Comparison of ENCODE assay signal across 9 cellular contexts in genomic region chr12:93847517-93848452, GRCh38.
DNase-seq lines count a peak whose midpoint lies in the region; ATAC-seq and TF ChIP-seq lines count a peak whose summit lies in the region.
"Had no signal": no experiment of that assay in that cellular context is flagged by ENCODE, and none has a peak within 500 bp of the region (broad histone marks: within the 10 kb centered on the region; RNA-seq: fewer than 3 reads in every experiment).

No MANE protein-coding gene starts in this region.

- DNase-seq in NB4 (ENCODE audit: low read depth) (peak; percentile 87), mesenchymal stem cell (peak; percentile 22), superior temporal gyrus (ENCODE audit: extremely low spot score) (no peak), NCI-H524 (lab: John Stamatoyannopoulos, UW) (no peak), omental fat pad (ENCODE audit: low spot score) (no peak), mesenteric fat pad (ENCODE audit: low spot score) (no peak)
- DNase-seq: activated T-cell treated with anti-CD3 and anti-CD28 coated beads, Interleukin-2, amount 50 U/mL, for 48 hours had no signal

- H3K9ac ChIP-seq in mesenchymal stem cell (ENCODE audit: low read length), result no peak overlapping the region

- H4K8ac ChIP-seq in mesenchymal stem cell (ENCODE audit: low read length), result no peak overlapping the region

- no peaks in the 10 kb centered on the region for H3K36me3 ChIP-seq in mesenchymal stem cell (ENCODE audit: control insufficient read depth in 1 of 2, insufficient read depth in 2 of 2, low read depth in 1 of 2, low read length in 2 of 2)

- no peaks in the 10 kb centered on the region for H3K79me1 ChIP-seq in mesenchymal stem cell (replicated peaks; ENCODE audit: low read length, poor library complexity, severe bottlenecking)

- no peaks in the 10 kb centered on the region for H3K4me1 ChIP-seq in mesenchymal stem cell (ENCODE audit: control insufficient read depth, insufficient read depth, low read depth, low read length)

- no peak overlapping the region for H4K91ac ChIP-seq in mesenchymal stem cell (ENCODE audit: low read length)

- H3K9me3 ChIP-seq in mesenchymal stem cell (ENCODE audit: control insufficient read depth, low read length), result no peaks in the 10 kb centered on the region

- H3K14ac ChIP-seq in mesenchymal stem cell (ENCODE audit: low read length in 2 of 2), result no peak overlapping the region

- ATAC-seq in GM18873 (IDR thresholded peaks at IDR 0.05; ENCODE audit: low FRiP score, unreplicated experiment) (peak; percentile 83), HG02678 (IDR thresholded peaks at IDR 0.05; ENCODE audit: unreplicated experiment) (peak; percentile 82), omental fat pad (ENCODE audit: low FRiP score) (no peak)

- H2BK5ac ChIP-seq in mesenchymal stem cell (ENCODE audit: low read depth, low read length, poor library complexity, severe bottlenecking), result no peak overlapping the region

- whole genome bisulfite sequencing in mesenchymal stem cell, result 100% methylated on average over 3 of the region's 7 CpGs

- H3K23ac ChIP-seq in mesenchymal stem cell (ENCODE audit: low read length in 2 of 2), result no peak overlapping the region

- H3K18ac ChIP-seq in mesenchymal stem cell (ENCODE audit: low read depth in 1 of 2, low read length in 2 of 2), result no peak overlapping the region

- TF ChIP-seq CTCF in NB4 (IDR thresholded peaks at IDR 0.05; ENCODE audit: low read depth, low read length) (no peak), omental fat pad (IDR thresholded peaks at IDR 0.05) (no peak)

- no peaks in the 10 kb centered on the region for H3K27me3 ChIP-seq in mesenchymal stem cell (ENCODE audit: control insufficient read depth in 1 of 2, insufficient read depth in 1 of 2, low read length in 2 of 2)

- TF ChIP-seq POLR2A in NB4 (IDR thresholded peaks at IDR 0.05; ENCODE audit: extremely low read depth, insufficient read length), result no peak

- no peak overlapping the region for H2BK12ac ChIP-seq in mesenchymal stem cell (ENCODE audit: low read length in 2 of 2)

- no peak overlapping the region for H2BK120ac ChIP-seq in mesenchymal stem cell (ENCODE audit: low read depth, low read length)

- no peak overlapping the region for H3K27ac ChIP-seq in mesenchymal stem cell (ENCODE audit: low read length, poor library complexity, severe bottlenecking)

- no peak overlapping the region for H2AFZ ChIP-seq in mesenchymal stem cell (ENCODE audit: low read depth, low read length)

- no peak overlapping the region for H3K4me3 ChIP-seq in NB4 (ENCODE audit: low read depth, low read length)
- H3K4me3 ChIP-seq in mesenchymal stem cell (ENCODE audit: insufficient read depth in 1 of 2, low read depth in 1 of 2, low read length in 2 of 2), result no peak overlapping the region

- H2AK5ac ChIP-seq in mesenchymal stem cell (ENCODE audit: low read length, severe bottlenecking), result no peak overlapping the region

- no peak overlapping the region for H3K4me2 ChIP-seq in mesenchymal stem cell (ENCODE audit: low read length, poor library complexity, severe bottlenecking)

- H2BK15ac ChIP-seq in mesenchymal stem cell (ENCODE audit: low read depth, poor library complexity, severe bottlenecking), result no peak overlapping the region

- H3K4ac ChIP-seq in mesenchymal stem cell (ENCODE audit: low read depth in 1 of 2, low read length in 2 of 2), result no peak overlapping the region

Comparison
In these comparisons a context has a peak if more than half of its experiments do, and no peak if none do; other contexts are left out.
1. DNase-seq: peak in NB4 (single experiment) and mesenchymal stem cell (single experiment); none in superior temporal gyrus (single experiment), NCI-H524 (0 of 2), omental fat pad (single experiment) and mesenteric fat pad (single experiment).